ENCODE assay signal across 8 cellular contexts in genomic region chr5:65721775-65722574, GRCh38.
DNase-seq lines count a peak whose midpoint lies in the region; ATAC-seq and TF ChIP-seq lines count a peak whose summit lies in the region.

Gene NLN, plus strand, starts transcription at chr5:65722205. Its CDS starts 169 bp downstream, at chr5:65722374.
Gene SGTB, minus strand, starts transcription at chr5:65722109. Its CDS starts 1,302 bp downstream, at chr5:65720807.

- H3K27ac ChIP-seq in BLaER1 treated with 17β-estradiol and CSF1 and Interleukin-3, amounts not matched to agents 10 nM and 100 nM = peak within 1 kb of the TSS; percentile 75 to 97 (median 91)
- H3K27ac ChIP-seq in effector memory CD4-positive, alpha-beta T cell (ENCODE audit: insufficient read depth, low read length, poor library complexity, severe bottlenecking) = peak within 1 kb of the TSS; percentile 91

- peaks cover 0 to 12% (median 0%) of the 10 kb centered on the region in 11 experiments; a peak in 3 of 22 replicates for H3K9me3 ChIP-seq in BLaER1 treated with 17β-estradiol and CSF1 and Interleukin-3, amounts not matched to agents 10 nM and 100 nM (replicated peaks in 1 of 11)
- H3K9me3 ChIP-seq in effector memory CD4-positive, alpha-beta T cell (ENCODE audit: control insufficient read depth, low read length) = no peaks in the 10 kb centered on the region

- TF ChIP-seq POLR2A in GM19099 (IDR thresholded peaks at IDR 0.05; ENCODE audit: extremely low read depth, insufficient read length, low read depth) = peak; percentile 73

- ATAC-seq in HG03378 (IDR thresholded peaks at IDR 0.05; ENCODE audit: unreplicated experiment) (peak; percentile 69), memory B cell (ENCODE audit: low read depth) (peak; percentile 94)

- H4K20me1 ChIP-seq in BLaER1 treated with 17β-estradiol and CSF1 and Interleukin-3, amounts not matched to agents 10 nM and 100 nM = peaks cover 0 to 44% (median 8%) of the 10 kb centered on the region in 11 experiments; a peak in 15 of 22 replicates

- H3K4me1 ChIP-seq in BLaER1 treated with 17β-estradiol and CSF1 and Interleukin-3, amounts not matched to agents 10 nM and 100 nM = peaks cover 26 to 61% (median 41%) of the 10 kb centered on the region in 10 experiments
- peaks cover 23% of the 10 kb centered on the region for H3K4me1 ChIP-seq in effector memory CD4-positive, alpha-beta T cell (ENCODE audit: control insufficient read depth, insufficient read depth, low read length, poor library complexity, severe bottlenecking)

- peak within 1 kb of the TSS; percentile 88 to 97 (median 93) for H3K9ac ChIP-seq in BLaER1 treated with 17β-estradiol and CSF1 and Interleukin-3, amounts not matched to agents 10 nM and 100 nM

- peaks cover 9% of the 10 kb centered on the region for H3K4me1 Mint-ChIP-seq in memory B cell

- no peaks in the 10 kb centered on the region for H3K36me3 Mint-ChIP-seq in memory B cell

- no peaks in the 10 kb centered on the region for H3K9me3 Mint-ChIP-seq in memory B cell

- H3K4me3 Mint-ChIP-seq in memory B cell = peak within 1 kb of the TSS; percentile 99

- DNase-seq in NCI-H82 (lab: John Stamatoyannopoulos, UW) (peak; percentile 83), memory B cell (ENCODE audit: low spot score in 2 of 2) (peak; percentile 81 to 84)
- DNase-seq in activated CD8-positive, alpha-beta memory T cell treated with anti-CD3 and anti-CD28 coated beads for 24 hours = peak; percentile 95
- peak; percentile 75 to 80 (median 78) for DNase-seq in effector memory CD4-positive, alpha-beta T cell
- DNase-seq in stimulated activated CD8-positive, alpha-beta memory T cell treated with anti-CD3 and anti-CD28 coated beads, Interleukin-12 subunit alpha, Interleukin-12 subunit beta, amount 100 ng/mL, for 24 hours (ENCODE audit: extremely low read depth) = peak; percentile 62

- no peaks in the 10 kb centered on the region for H3K27me3 ChIP-seq in BLaER1 treated with 17β-estradiol and CSF1 and Interleukin-3, amounts not matched to agents 10 nM and 100 nM
- no peaks in the 10 kb centered on the region for H3K27me3 ChIP-seq in effector memory CD4-positive, alpha-beta T cell (replicated peaks; ENCODE audit: control insufficient read depth, insufficient read depth, low read length, poor library complexity, severe bottlenecking)

- H3K4me2 ChIP-seq in BLaER1 treated with 17β-estradiol and CSF1 and Interleukin-3, amounts not matched to agents 10 nM and 100 nM = peak within 1 kb of the TSS; percentile 77 to 99 (median 96)

- no peaks in the 10 kb centered on the region for H3K27me3 Mint-ChIP-seq in memory B cell

- peak within 1 kb of the TSS; percentile 71 for H3K27ac Mint-ChIP-seq in memory B cell

- H3K36me3 ChIP-seq in BLaER1 treated with 17β-estradiol and CSF1 and Interleukin-3, amounts not matched to agents 10 nM and 100 nM = peaks cover 22 to 52% (median 35%) of the 10 kb centered on the region in 11 experiments
- H3K36me3 ChIP-seq in effector memory CD4-positive, alpha-beta T cell (ENCODE audit: control insufficient read depth, insufficient read depth, low read length) = peaks cover 8% of the 10 kb centered on the region

- peak within 1 kb of the TSS; percentile 83 to 99 (median 98) for H3K4me3 ChIP-seq in BLaER1 treated with 17β-estradiol and CSF1 and Interleukin-3, amounts not matched to agents 10 nM and 100 nM
- peak within 1 kb of the TSS; percentile 87 for H3K4me3 ChIP-seq in effector memory CD4-positive, alpha-beta T cell (ENCODE audit: insufficient read depth, low read depth, low read length, poor library complexity, severe bottlenecking)

Comparison
In these comparisons a context has a peak if more than half of its experiments do, and no peak if none do; other contexts are left out.
1. Peak in every context shown above with its lines: DNase-seq, ATAC-seq, H3K4me3 ChIP-seq and H3K27ac ChIP-seq.